31 cellular contexts compared by ENCODE assay signal in the genomic region with DNA sequence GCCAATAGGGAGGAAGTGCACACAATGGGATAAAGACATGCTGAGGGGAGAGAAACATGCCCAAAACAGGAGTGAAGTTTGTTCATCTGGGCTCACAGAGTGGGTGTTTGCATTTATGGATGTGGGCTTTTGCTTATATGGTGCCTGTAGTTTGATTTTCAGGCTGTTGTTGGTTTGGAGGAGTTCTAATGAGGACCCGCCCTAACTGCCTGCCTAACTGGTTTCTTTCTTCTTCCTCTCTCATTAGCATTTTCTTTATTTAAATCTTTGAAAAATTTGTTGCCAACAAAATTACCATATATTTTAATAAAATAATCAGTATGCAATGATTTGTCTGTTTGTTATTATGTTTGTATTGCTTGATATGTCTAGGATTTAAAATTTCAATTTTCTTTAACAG.
"Had no signal": no experiment of that assay in that cellular context is flagged by ENCODE, and none has a peak within 500 bp of the region (broad histone marks: within the 10 kb centered on the region; RNA-seq: fewer than 3 reads in every experiment).

No MANE protein-coding gene starts in this region.

- H3K4me3 ChIP-seq: adrenal gland, body of pancreas, esophagus squamous epithelium had no signal

- H3K36me3 ChIP-seq: adrenal gland, esophagus squamous epithelium had no signal

- H3K27me3 ChIP-seq: adrenal gland, body of pancreas, esophagus squamous epithelium had no signal

- DNase-seq: activated CD4-positive, alpha-beta memory T cell treated with anti-CD3 and anti-CD28 coated beads for 36 hours; activated CD4-positive, alpha-beta T cell treated with anti-CD3 and anti-CD28 coated beads for 36 hours; activated CD4-positive, alpha-beta T cell treated with anti-CD3 and anti-CD28 coated beads, Interleukin-2, amount 10 ng/mL, durations not matched to agents 24 days and 14 days; activated CD4-positive, CD25-positive, alpha-beta regulatory T cell; activated CD4-positive, CD25-positive, alpha-beta regulatory T cell treated with anti-CD3 and anti-CD28 coated beads, Interleukin-2, amount 50 U/mL, for 72 hours; activated CD8-positive, alpha-beta memory T cell treated with anti-CD3 and anti-CD28 coated beads, Interleukin-2, amount 10 ng/mL, durations not matched to agents 7 days and 5 days; activated CD8-positive, alpha-beta memory T cell treated with anti-CD3 and anti-CD28 coated beads, Interleukin-2, amount 50 U/mL, for 4 hours; activated CD8-positive, alpha-beta T cell treated with anti-CD3 and anti-CD28 coated beads, Interleukin-2, amount 10 ng/mL, durations not matched to agents 7 days and 5 days; activated effector memory CD4-positive, alpha-beta T cell treated with anti-CD3 and anti-CD28 coated beads, Interleukin-2, amount 50 U/mL, for 16 hours; activated naive CD4-positive, alpha-beta T cell treated with anti-CD3 and anti-CD28 coated beads for 36 hours; activated naive CD8-positive, alpha-beta T cell treated with anti-CD3 and anti-CD28 coated beads for 36 hours; activated naive CD8-positive, alpha-beta T cell treated with anti-CD3 and anti-CD28 coated beads, Interleukin-2, amount 50 U/mL, for 24 hours; activated T-cell treated with anti-CD3 and anti-CD28 coated beads, Interleukin-2, amount 50 U/mL, for 1 hour; activated T-cell treated with anti-CD3 and anti-CD28 coated beads, Interleukin-2, amount 50 U/mL, for 48 hours; adrenal gland; amygdala; aorta; body of pancreas; caudate nucleus; cortex of kidney; dermis blood vessel endothelial cell; effector CD4-positive, alpha-beta T cell; effector memory CD8-positive, alpha-beta T cell; esophagus squamous epithelium; foreskin melanocyte; head of caudate nucleus; T-helper 2 cell had no signal

- ATAC-seq: activated CD4-positive, alpha-beta T cell treated with anti-CD3 and anti-CD28 coated beads for 36 hours; activated CD8-positive, alpha-beta memory T cell treated with anti-CD3 and anti-CD28 coated beads, Interleukin-2, amount 10 ng/mL, durations not matched to agents 7 days and 5 days; activated CD8-positive, alpha-beta T cell treated with anti-CD3 and anti-CD28 coated beads, Interleukin-2, amount 10 ng/mL, durations not matched to agents 7 days and 5 days; activated naive CD8-positive, alpha-beta T cell treated with anti-CD3 and anti-CD28 coated beads, Interleukin-2, amount 50 U/mL, for 24 hours; body of pancreas; effector memory CD8-positive, alpha-beta T cell had no signal

- FAIRE-seq: colon, endometrium, endothelial cell of umbilical vein had no signal

- H3K9me3 ChIP-seq: adrenal gland had no signal

- H3K27ac ChIP-seq: adrenal gland, body of pancreas, epithelial cell of prostate, esophagus squamous epithelium had no signal

- H3K4me1 ChIP-seq: adrenal gland, body of pancreas, esophagus squamous epithelium had no signal
